ENCODE assay signal across 9 cellular contexts in the genomic region with DNA sequence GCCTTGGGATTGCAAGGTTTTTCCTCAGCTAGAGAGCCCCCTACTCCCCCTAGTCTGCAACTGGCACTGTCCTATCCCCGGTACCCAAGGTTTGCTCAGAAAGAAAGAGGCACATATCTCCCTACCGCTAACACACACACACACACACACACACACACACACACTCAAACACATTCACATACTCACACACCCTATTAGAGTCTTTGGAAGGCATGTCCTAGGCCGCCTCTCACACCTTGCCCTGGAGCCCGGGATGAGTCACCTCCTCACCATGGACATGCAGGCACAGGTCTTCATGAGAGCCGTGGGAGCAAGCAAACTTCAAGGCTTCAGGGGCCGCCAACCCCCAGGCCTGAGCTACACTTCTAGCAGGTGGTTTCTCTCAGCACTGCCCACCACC.
"Had no signal": no experiment of that assay in that cellular context is flagged by ENCODE, and none has a peak within 500 bp of the region (broad histone marks: within the 10 kb centered on the region; RNA-seq: fewer than 3 reads in every experiment).

No MANE protein-coding gene starts in this region.

- H3K4me1 ChIP-seq: left ventricle myocardium inferior, pancreas had no signal

- H3K27me3 ChIP-seq: pancreas had no signal

- H3K36me3 ChIP-seq: left ventricle myocardium inferior, pancreas had no signal

- DNase-seq: activated CD4-positive, alpha-beta T cell treated with anti-CD3 and anti-CD28 coated beads for 48 hours; activated naive CD4-positive, alpha-beta T cell treated with anti-CD3 and anti-CD28 coated beads, Interleukin-2, amount 10 ng/mL, durations not matched to agents 7 days and 5 days; left ventricle myocardium inferior; mesenchymal stem cell; retina; T-helper 17 cell had no signal

- H3K27ac ChIP-seq: left ventricle myocardium inferior, pancreas had no signal

- ATAC-seq: activated T-helper 17 cell treated with anti-CD3 and anti-CD28 coated beads, Interleukin-2, amount 50 U/mL, for 72 hours; pancreas; T-helper 17 cell; WTC11 had no signal

- H3K4me3 ChIP-seq: left ventricle myocardium inferior, pancreas had no signal

- H3K9me3 ChIP-seq: left ventricle myocardium inferior, pancreas had no signal
